Comparison of ENCODE assay signal across 11 cellular contexts in genomic region chr2:88865801-88866353, GRCh38.
DNase-seq lines count a peak whose midpoint lies in the region; ATAC-seq and TF ChIP-seq lines count a peak whose summit lies in the region.
"Had no signal": no experiment of that assay in that cellular context is flagged by ENCODE, and none has a peak within 500 bp of the region (broad histone marks: within the 10 kb centered on the region; RNA-seq: fewer than 3 reads in every experiment).

No MANE protein-coding gene starts in this region.

- TF ChIP-seq CTCF in mucosa of descending colon (IDR thresholded peaks at IDR 0.05), result no peak

- CTCF ChIA-PET in activated CD4-positive, alpha-beta memory T cell treated with anti-CD3 and anti-CD28 coated beads for 36 hours (lab: Charles Lee), result interaction anchor here (2.5 kb wide), 1 partner anchor 14 kb away, joined by 9 read pairs; no protein-coding TSS in a partner anchor

- H3K4me3 ChIP-seq in mucosa of descending colon (no peak overlapping the region), SJCRH30 (no peak overlapping the region)

- H3K4me1 Mint-ChIP-seq in IgD-negative memory B cell, result peaks cover 8 to 10% (median 8%) of the 10 kb centered on the region in 3 donors
- H3K4me1 Mint-ChIP-seq in activated CD4-positive, alpha-beta memory T cell treated with anti-CD3 and anti-CD28 coated beads for 36 hours (ENCODE audit: low read depth), result peaks cover 5% of the 10 kb centered on the region

- H3K27me3 Mint-ChIP-seq in IgD-negative memory B cell, result no peaks in the 10 kb centered on the region
- H3K27me3 Mint-ChIP-seq in activated CD4-positive, alpha-beta memory T cell treated with anti-CD3 and anti-CD28 coated beads for 36 hours, result peaks cover 21% of the 10 kb centered on the region

- no peaks in the 10 kb centered on the region for H3K36me3 ChIP-seq in mucosa of descending colon (ENCODE audit: low read depth)
- no peaks in the 10 kb centered on the region for H3K36me3 ChIP-seq in SJCRH30

- no peak overlapping the region for H3K27ac ChIP-seq in SJCRH30

- intact Hi-C loops in mucosa of descending colon (cut with DNase I, micrococcal nuclease), result no loop called here
- intact Hi-C loops in activated CD4-positive, alpha-beta memory T cell treated with anti-CD3 and anti-CD28 coated beads for 36 hours (cut with micrococcal nuclease), result no loop called here

- ATAC-seq in GM18858 (IDR thresholded peaks at IDR 0.05; ENCODE audit: unreplicated experiment), result peak; percentile 74
- peak; percentile 45 for ATAC-seq in HG02571 (IDR thresholded peaks at IDR 0.05; ENCODE audit: unreplicated experiment)
- ATAC-seq in mucosa of descending colon, result peak; percentile 44
- ATAC-seq in HG03280 (IDR thresholded peaks at IDR 0.05; ENCODE audit: unreplicated experiment), result no peak
- ATAC-seq: sciatic nerve had no signal

- no peaks in the 10 kb centered on the region for H3K9me3 Mint-ChIP-seq in IgD-negative memory B cell
- H3K9me3 Mint-ChIP-seq in activated CD4-positive, alpha-beta memory T cell treated with anti-CD3 and anti-CD28 coated beads for 36 hours, result no peaks in the 10 kb centered on the region
- H3K9me3 Mint-ChIP-seq: T-helper 1 cell treated with Interleukin-12 subunit alpha and Interleukin-12 subunit beta and Interleukin-4 antibody, amounts not matched to agents 30 μg/mL and 1 μg/mL, for 36 hours had no signal

- H3K36me3 Mint-ChIP-seq in IgD-negative memory B cell, result peaks cover 9% of the 10 kb centered on the region
- no peaks in the 10 kb centered on the region for H3K36me3 Mint-ChIP-seq in activated CD4-positive, alpha-beta memory T cell treated with anti-CD3 and anti-CD28 coated beads for 36 hours

- H3K4me1 ChIP-seq in mucosa of descending colon (ENCODE audit: low read depth) (no peaks in the 10 kb centered on the region), SJCRH30 (no peaks in the 10 kb centered on the region)

- no peak for DNase-seq in mucosa of descending colon
- no peak for DNase-seq in activated CD4-positive, alpha-beta memory T cell treated with anti-CD3 and anti-CD28 coated beads for 36 hours
- DNase-seq in DMS53 treated with DMSO at 0.1 percent for 48 hours (lab: John Stamatoyannopoulos, UW; ENCODE audit: unreplicated experiment), result no peak
- no peak for DNase-seq in SJCRH30
- DNase-seq: NCI-H524 treated with DMSO at 0.1 percent for 48 hours had no signal

- H3K9me3 ChIP-seq in mucosa of descending colon, result no peaks in the 10 kb centered on the region
- H3K9me3 ChIP-seq in SJCRH30 (replicated peaks), result no peaks in the 10 kb centered on the region

- peak overlapping the region; percentile 90 to 99 (median 96) for H3K4me3 Mint-ChIP-seq in IgD-negative memory B cell
- H3K4me3 Mint-ChIP-seq in activated CD4-positive, alpha-beta memory T cell treated with anti-CD3 and anti-CD28 coated beads for 36 hours, result no peak overlapping the region
- H3K4me3 Mint-ChIP-seq: T-helper 1 cell treated with Interleukin-12 subunit alpha and Interleukin-12 subunit beta and Interleukin-4 antibody, amounts not matched to agents 30 μg/mL and 1 μg/mL, for 36 hours had no signal

- POLR2A ChIA-PET in activated CD4-positive, alpha-beta memory T cell treated with anti-CD3 and anti-CD28 coated beads for 36 hours (lab: Charles Lee), result no interaction called here

- no peaks in the 10 kb centered on the region for H3K27me3 ChIP-seq in SJCRH30

- H3K27ac Mint-ChIP-seq in IgD-negative memory B cell, result peak overlapping the region; percentile 82 to 94 (median 86)
- H3K27ac Mint-ChIP-seq in activated CD4-positive, alpha-beta memory T cell treated with anti-CD3 and anti-CD28 coated beads for 36 hours, result no peak overlapping the region
- H3K27ac Mint-ChIP-seq: T-helper 1 cell treated with Interleukin-12 subunit alpha and Interleukin-12 subunit beta and Interleukin-4 antibody, amounts not matched to agents 30 μg/mL and 1 μg/mL, for 36 hours had no signal
